ENCODE assay signal across 28 cellular contexts in the genomic region with DNA sequence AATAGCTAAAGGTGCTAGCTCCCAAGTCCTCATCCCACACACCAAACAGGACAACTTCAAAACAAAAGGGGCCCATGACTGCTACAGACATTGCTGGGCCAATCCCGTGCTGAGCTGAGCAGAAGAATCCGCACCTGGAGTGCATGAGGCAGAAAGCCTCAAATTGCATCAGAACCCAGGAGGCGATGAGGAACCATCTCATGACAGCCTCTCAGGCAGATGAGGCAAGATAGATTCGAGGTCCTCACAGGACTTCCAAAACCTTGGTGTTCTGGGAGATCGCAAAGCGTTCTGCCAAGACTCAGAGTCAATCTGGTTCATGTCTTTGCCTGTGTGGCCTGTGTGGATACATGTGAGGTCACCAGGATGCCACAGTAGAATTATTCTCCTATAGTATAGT. TPM values are rescaled to one million over a fixed set of nuclear protein-coding genes. Genes with fewer than 3 reads are reported as not detected.
"Had no signal": no experiment of that assay in that cellular context is flagged by ENCODE, and none has a peak within 500 bp of the region (broad histone marks: within the 10 kb centered on the region; RNA-seq: fewer than 3 reads in every experiment).

No MANE protein-coding gene starts in this region.

- H3K9me3 ChIP-seq: colonic mucosa, heart left ventricle, mucosa of descending colon, right atrium auricular region, sigmoid colon, thoracic aorta, transverse colon had no signal

- H3K27ac ChIP-seq: colonic mucosa, heart left ventricle, right atrium auricular region, sigmoid colon, thoracic aorta, transverse colon had no signal

- H3K36me3 ChIP-seq: colonic mucosa, heart left ventricle, right atrium auricular region, sigmoid colon, thoracic aorta, transverse colon had no signal

- H3K4me1 ChIP-seq: colonic mucosa, right atrium auricular region, sigmoid colon, transverse colon had no signal

- DNase-seq: colonic mucosa; dermis blood vessel endothelial cell; effector CD4-positive, alpha-beta T cell; endodermal cell; heart left ventricle; hippocampal formation; kidney glomerular epithelial cell; mammary epithelial cell; mucosa of descending colon; natural killer cell; sigmoid colon; stimulated activated CD4-positive, alpha-beta T cell treated with anti-CD3 and anti-CD28 coated beads, Interleukin-2, amount 100 ng/mL, for 24 hours; stimulated activated CD4-positive, alpha-beta T cell treated with anti-CD3 and anti-CD28 coated beads, Interleukin-4, amount 100 ng/mL, for 4 hours; stimulated activated naive B cell treated with anti-CD40 and anti-IgM and Interleukin-4, amounts not matched to agents 10 μg/mL and 1 μg/mL and 100 μg/mL, for 72 hours; stimulated activated naive CD8-positive, alpha-beta T cell treated with anti-CD3 and anti-CD28 coated beads, Interleukin-15, amount 100 ng/mL, for 72 hours; transverse colon had no signal

- ATAC-seq: heart left ventricle; mucosa of descending colon; natural killer cell; stimulated activated naive B cell treated with anti-CD40 and anti-IgM and Interleukin-4, amounts not matched to agents 10 μg/mL and 1 μg/mL and 100 μg/mL, for 72 hours; stimulated activated naive CD8-positive, alpha-beta T cell treated with anti-CD3 and anti-CD28 coated beads, Interleukin-15, amount 100 ng/mL, for 72 hours had no signal

- H3K27me3 ChIP-seq: colonic mucosa, heart left ventricle, right atrium auricular region, transverse colon had no signal

- H3K4me3 ChIP-seq: colonic mucosa, heart left ventricle, mucosa of descending colon, right atrium auricular region, sigmoid colon, skin epidermis, thoracic aorta, transverse colon had no signal

RNA-seq across cellular contexts. Expression of a gene that starts 32.8 kb away (rescaled TPM):
- total RNA-seq: colonic mucosa, dermis blood vessel endothelial cell, endothelial cell of umbilical vein, glomerular endothelial cell, lower leg skin, mammary epithelial cell, mesenteric fat pad, natural killer cell, neural crest cell, osteocyte, posterior vena cava, right atrium auricular region, sigmoid colon, subcutaneous adipose tissue, thoracic aorta, transverse colon, urinary bladder had no signal
